8 cellular contexts compared by ENCODE assay signal in genomic region chr7:127390817-127391590, GRCh38. TPM values are rescaled to one million over a fixed set of nuclear protein-coding genes. Genes with fewer than 3 reads are reported as not detected.
A peak's percentile ranks its signal among the peaks of the same experiment; 100 is the strongest.
DNase-seq lines count a peak whose midpoint lies in the region; ATAC-seq and TF ChIP-seq lines count a peak whose summit lies in the region.

No MANE protein-coding gene starts in this region.

- TF ChIP-seq CTCF in HCT116 (IDR thresholded peaks at IDR 0.05 in 2 of 3, conservative IDR thresholded peaks at IDR 0.05 in 1 of 3; ENCODE audit: borderline replicate concordance in 1 of 3, insufficient read depth in 1 of 3, low read depth in 2 of 3, low read length in 2 of 3) (no peak), VCaP (conservative IDR thresholded peaks at IDR 0.05) (no peak)

- no peak for TF ChIP-seq POLR2A in HCT116 (IDR thresholded peaks at IDR 0.05; ENCODE audit: borderline replicate concordance, extremely low read depth, insufficient read depth, insufficient read length)

- TSS peak; percentile 60 for BruUV-seq in HCT116 (replicated peaks; lab: Mats Ljungman, UMichigan)

- H3K27me3 ChIP-seq in HCT116 (ENCODE audit: insufficient read depth, low read length) (no peaks in the 10 kb centered on the region), right cardiac atrium (ENCODE audit: control insufficient read depth, insufficient read depth) (no peaks in the 10 kb centered on the region)

- peak overlapping the region; percentile 90 for H3K9ac ChIP-seq in HCT116 (ENCODE audit: low read length)

- ATAC-seq in HCT116 (no peak), right cardiac atrium (no peak), HG03457 (IDR thresholded peaks at IDR 0.05; ENCODE audit: unreplicated experiment) (no peak)

- H2AFZ ChIP-seq in HCT116 (ENCODE audit: low read depth, low read length, poor library complexity, severe bottlenecking), result no peak overlapping the region

- H4K20me1 ChIP-seq in HCT116 (ENCODE audit: insufficient read depth), result no peaks in the 10 kb centered on the region

- H3K4me1 ChIP-seq in HCT116 (ENCODE audit: control insufficient read depth in 1 of 2, insufficient read depth in 2 of 2, low read length in 2 of 2), result peaks cover 4 to 13% of the 10 kb centered on the region in 2 experiments; a peak in 3 of 4 replicates
- no peaks in the 10 kb centered on the region for H3K4me1 ChIP-seq in right cardiac atrium (ENCODE audit: control insufficient read depth, insufficient read depth, low read length)

- CTCF ChIA-PET in HCT116 (lab: Charles Lee), result no interaction called here

- H3K79me2 ChIP-seq in HCT116 (ENCODE audit: insufficient read depth, low read length), result peaks cover 63% of the 10 kb centered on the region

- peaks cover 7 to 18% of the 10 kb centered on the region in 2 experiments for H3K36me3 ChIP-seq in HCT116 (ENCODE audit: control insufficient read depth in 1 of 2, insufficient read depth in 2 of 2, low read length in 2 of 2)

- no peak for TF ChIP-seq RAD21 in HCT116 (IDR thresholded peaks at IDR 0.05; ENCODE audit: low read depth)

- POLR2A ChIA-PET in HCT116 (lab: Charles Lee), result no interaction called here

- peak overlapping the region; percentile 57 for H3K27ac ChIP-seq in HCT116 (ENCODE audit: low read depth, low read length)
- peak overlapping the region; percentile 94 for H3K27ac ChIP-seq in VCaP
- H3K27ac ChIP-seq in right cardiac atrium (ENCODE audit: low read length), result no peak overlapping the region
- H3K27ac ChIP-seq in skin epidermis, result peak overlapping the region; percentile 83 to 100 (median 98)

- peak overlapping the region; percentile 96 for H3K4me2 ChIP-seq in HCT116 (ENCODE audit: low read length)

- DNase-seq in HCT116 (ENCODE audit: low read depth, low spot score) (no peak), right cardiac atrium (no peak), NCI-H1048 (lab: John Stamatoyannopoulos, UW) (no peak), NCI-H1092 treated with DMSO at 0.1 percent for 48 hours (lab: John Stamatoyannopoulos, UW) (no peak), NCI-H510A treated with DMSO at 0.1 percent for 48 hours (lab: John Stamatoyannopoulos, UW) (no peak)

- 54% methylated on average over 9 of the region's 9 CpGs for WGBS in right cardiac atrium

- intact Hi-C loops in HCT116 (cut with micrococcal nuclease) (loop anchor here (5.0 kb wide), 1 partner anchor 196 kb away; the partner anchor contains the start of genes ARF5 and GCC1), right cardiac atrium (cut with DNase I) (loop anchor here in 1 of 4 donors (5.0 kb wide), 1 partner anchor 191 kb away; no protein-coding TSS in a partner anchor)

- no peaks in the 10 kb centered on the region for H3K9me2 ChIP-seq in HCT116 (ENCODE audit: insufficient read depth)

- H3K9me3 ChIP-seq in HCT116 (ENCODE audit: control insufficient read depth in 1 of 2, insufficient read depth in 1 of 2, low read depth in 1 of 2, low read length in 2 of 2) (no peaks in the 10 kb centered on the region), right cardiac atrium (ENCODE audit: control insufficient read depth, low read length) (no peaks in the 10 kb centered on the region)

- RAD21 ChIA-PET in HCT116 (lab: Charles Lee; ENCODE audit: low non-redundant PET in 1 of 2, low total read pairs in 2 of 2, uncharacterized antibody in 2 of 2, unreplicated experiment in 2 of 2), result no interaction called here

- H3K4me3 ChIP-seq in HCT116 (replicated peaks in 1 of 2; ENCODE audit: low read depth in 1 of 2, low read length in 2 of 2), result peak overlapping the region; percentile 78 to 82
- H3K4me3 ChIP-seq in right cardiac atrium (ENCODE audit: low read length), result peak overlapping the region; percentile 83
- peak overlapping the region; percentile 65 to 98 (median 89) for H3K4me3 ChIP-seq in skin epidermis

TF ChIP-seq in HCT116, 20 proteins besides CTCF, POLR2A, EP300 and RAD21:
- no peak for TF ChIP-seq SP1 (IDR thresholded peaks at IDR 0.05; ENCODE audit: low read depth)
- TF ChIP-seq SIN3A (IDR thresholded peaks at IDR 0.05; ENCODE audit: low read depth), result no peak
- no peak for TF ChIP-seq ZBTB33 (IDR thresholded peaks at IDR 0.05; ENCODE audit: extremely low read depth, insufficient replicate concordance, low read length)
- no peak for TF ChIP-seq FOSL1 (IDR thresholded peaks at IDR 0.05; ENCODE audit: low read depth)
- TF ChIP-seq EZH2phosphoT487 (IDR thresholded peaks at IDR 0.05; ENCODE audit: borderline replicate concordance), result no peak
- no peak for TF ChIP-seq ELF1 (IDR thresholded peaks at IDR 0.05; ENCODE audit: borderline replicate concordance, low read depth)
- TF ChIP-seq CEBPB (IDR thresholded peaks at IDR 0.05; ENCODE audit: low read depth), result no peak
- TF ChIP-seq YY1 (IDR thresholded peaks at IDR 0.05; ENCODE audit: extremely low read depth, insufficient replicate concordance, low read depth, low read length), result no peak
- TF ChIP-seq ZNF274 (IDR thresholded peaks at IDR 0.05; ENCODE audit: low read depth, low read length), result no peak
- TF ChIP-seq TCF7L2 (IDR thresholded peaks at IDR 0.05; ENCODE audit: borderline replicate concordance, extremely low read depth, insufficient read depth, insufficient read length), result no peak
- TF ChIP-seq POLR2AphosphoS5 (IDR thresholded peaks at IDR 0.05; ENCODE audit: low read depth, low read length), result no peak
- TF ChIP-seq, protein P1, sequence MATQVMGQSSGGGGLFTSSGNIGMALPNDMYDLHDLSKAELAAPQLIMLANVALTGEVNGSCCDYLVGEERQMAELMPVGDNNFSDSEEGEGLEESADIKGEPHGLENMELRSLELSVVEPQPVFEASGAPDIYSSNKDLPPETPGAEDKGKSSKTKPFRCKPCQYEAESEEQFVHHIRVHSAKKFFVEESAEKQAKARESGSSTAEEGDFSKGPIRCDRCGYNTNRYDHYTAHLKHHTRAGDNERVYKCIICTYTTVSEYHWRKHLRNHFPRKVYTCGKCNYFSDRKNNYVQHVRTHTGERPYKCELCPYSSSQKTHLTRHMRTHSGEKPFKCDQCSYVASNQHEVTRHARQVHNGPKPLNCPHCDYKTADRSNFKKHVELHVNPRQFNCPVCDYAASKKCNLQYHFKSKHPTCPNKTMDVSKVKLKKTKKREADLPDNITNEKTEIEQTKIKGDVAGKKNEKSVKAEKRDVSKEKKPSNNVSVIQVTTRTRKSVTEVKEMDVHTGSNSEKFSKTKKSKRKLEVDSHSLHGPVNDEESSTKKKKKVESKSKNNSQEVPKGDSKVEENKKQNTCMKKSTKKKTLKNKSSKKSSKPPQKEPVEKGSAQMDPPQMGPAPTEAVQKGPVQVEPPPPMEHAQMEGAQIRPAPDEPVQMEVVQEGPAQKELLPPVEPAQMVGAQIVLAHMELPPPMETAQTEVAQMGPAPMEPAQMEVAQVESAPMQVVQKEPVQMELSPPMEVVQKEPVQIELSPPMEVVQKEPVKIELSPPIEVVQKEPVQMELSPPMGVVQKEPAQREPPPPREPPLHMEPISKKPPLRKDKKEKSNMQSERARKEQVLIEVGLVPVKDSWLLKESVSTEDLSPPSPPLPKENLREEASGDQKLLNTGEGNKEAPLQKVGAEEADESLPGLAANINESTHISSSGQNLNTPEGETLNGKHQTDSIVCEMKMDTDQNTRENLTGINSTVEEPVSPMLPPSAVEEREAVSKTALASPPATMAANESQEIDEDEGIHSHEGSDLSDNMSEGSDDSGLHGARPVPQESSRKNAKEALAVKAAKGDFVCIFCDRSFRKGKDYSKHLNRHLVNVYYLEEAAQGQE (IDR thresholded peaks at IDR 0.05; ENCODE audit: low read depth), result no peak
- TF ChIP-seq ZFX (IDR thresholded peaks at IDR 0.05), result no peak
- TF ChIP-seq EZH2 (IDR thresholded peaks at IDR 0.05), result no peak
- TF ChIP-seq, protein P2, sequence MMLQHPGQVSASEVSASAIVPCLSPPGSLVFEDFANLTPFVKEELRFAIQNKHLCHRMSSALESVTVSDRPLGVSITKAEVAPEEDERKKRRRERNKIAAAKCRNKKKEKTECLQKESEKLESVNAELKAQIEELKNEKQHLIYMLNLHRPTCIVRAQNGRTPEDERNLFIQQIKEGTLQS (IDR thresholded peaks at IDR 0.05), result no peak
- no peak for TF ChIP-seq CBX3 (IDR thresholded peaks at IDR 0.05; ENCODE audit: low read depth)
- TF ChIP-seq JUND (IDR thresholded peaks at IDR 0.05), result no peak
- no peak for TF ChIP-seq SRF (IDR thresholded peaks at IDR 0.05; ENCODE audit: low read depth)
- TF ChIP-seq MAX (IDR thresholded peaks at IDR 0.05), result no peak
- TF ChIP-seq EGR1 (IDR thresholded peaks at IDR 0.05; ENCODE audit: low read depth), result no peak

RNA-seq across cellular contexts. Expression of gene ZNF800, which starts 1.5 kb away (rescaled TPM):
- total RNA-seq in HCT116 (2021; ENCODE audit: unreplicated experiment) (30.9 TPM), right cardiac atrium (10 to 100 TPM; 24.3 to 29.3 (median 26.8) TPM)
- polyA plus RNA-seq in HCT116 (2012), result 8.9 and 10.6 TPM in 2 replicates
- polyA plus RNA-seq in right cardiac atrium, result 5.9 TPM
